1 cellular context compared by ENCODE assay signal in the genomic region with DNA sequence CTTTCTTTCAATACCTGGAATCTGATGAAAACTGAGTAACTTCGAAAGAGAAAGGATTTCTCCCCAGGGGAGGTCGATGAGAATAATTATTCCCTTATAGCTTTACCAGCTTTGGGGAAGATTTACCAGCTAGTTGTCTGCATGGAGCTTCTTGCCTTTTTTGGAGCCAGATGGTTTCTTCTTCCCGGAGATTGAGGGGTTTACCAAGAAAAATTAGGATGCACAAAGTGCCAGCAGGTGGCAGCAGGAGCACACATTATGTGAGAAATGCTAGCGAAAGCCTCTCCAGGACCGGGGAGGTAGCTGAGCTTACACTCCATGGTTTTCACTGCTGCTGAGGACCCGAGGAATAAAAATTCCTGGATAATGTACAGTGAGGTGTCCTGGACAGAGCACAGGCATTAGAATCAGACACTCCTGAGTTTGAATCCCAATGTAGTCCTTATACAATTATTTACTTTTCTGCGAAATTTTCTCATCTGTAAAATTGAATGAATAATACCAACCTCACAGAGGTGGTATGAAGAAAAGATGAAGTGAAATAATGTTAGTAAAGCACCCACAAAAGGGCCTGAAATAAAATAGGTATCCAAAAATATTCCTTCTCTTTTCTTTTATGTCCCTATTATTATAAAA.
TF ChIP-seq lines count a peak whose summit lies in the region.

No MANE protein-coding gene starts in this region.

TF ChIP-seq in IMR-90, 13 proteins besides CTCF, POLR2A, EP300 and RAD21 (continued from another document):
- TF ChIP-seq, protein P1, sequence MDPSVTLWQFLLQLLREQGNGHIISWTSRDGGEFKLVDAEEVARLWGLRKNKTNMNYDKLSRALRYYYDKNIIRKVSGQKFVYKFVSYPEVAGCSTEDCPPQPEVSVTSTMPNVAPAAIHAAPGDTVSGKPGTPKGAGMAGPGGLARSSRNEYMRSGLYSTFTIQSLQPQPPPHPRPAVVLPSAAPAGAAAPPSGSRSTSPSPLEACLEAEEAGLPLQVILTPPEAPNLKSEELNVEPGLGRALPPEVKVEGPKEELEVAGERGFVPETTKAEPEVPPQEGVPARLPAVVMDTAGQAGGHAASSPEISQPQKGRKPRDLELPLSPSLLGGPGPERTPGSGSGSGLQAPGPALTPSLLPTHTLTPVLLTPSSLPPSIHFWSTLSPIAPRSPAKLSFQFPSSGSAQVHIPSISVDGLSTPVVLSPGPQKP (IDR thresholded peaks at IDR 0.05; ENCODE audit: borderline replicate concordance, low read depth, low read length): no peak
- TF ChIP-seq MAFK (IDR thresholded peaks at IDR 0.05; ENCODE audit: low read depth, low read length): no peak
- TF ChIP-seq CEBPB (IDR thresholded peaks at IDR 0.05; ENCODE audit: low read depth, low read length): no peak
- TF ChIP-seq SMC3 (IDR thresholded peaks at IDR 0.05; ENCODE audit: low read depth, low read length): peak; percentile 97
- TF ChIP-seq RFX5 (IDR thresholded peaks at IDR 0.05; ENCODE audit: low read depth, low read length): no peak
- TF ChIP-seq MXI1 (IDR thresholded peaks at IDR 0.05; ENCODE audit: borderline replicate concordance, low read depth, low read length): no peak
- TF ChIP-seq FOS (IDR thresholded peaks at IDR 0.05; ENCODE audit: low read depth, low read length): no peak
